Comparison of ENCODE assay signal across 8 cellular contexts in genomic region chr2:240560480-240561324, GRCh38. TPM values are rescaled to one million over a fixed set of nuclear protein-coding genes. Genes with fewer than 3 reads are reported as not detected.
DNase-seq lines count a peak whose midpoint lies in the region; ATAC-seq and TF ChIP-seq lines count a peak whose summit lies in the region.

No MANE protein-coding gene starts in this region.

- 0% methylated on average over 37 to 101 of the region's 101 CpGs for WGBS in endodermal cell (ENCODE audit: insufficient coverage in 1 of 2, insufficient read length in 1 of 2), 2 experiments

- no TSS peak for BruUV-seq in Calu3 (replicated peaks; lab: Mats Ljungman, UMichigan)

- H3K4me1 ChIP-seq in HUES48 (ENCODE audit: control insufficient read depth, insufficient read depth, low read length) = peaks cover 14% of the 10 kb centered on the region; the same call in 1 of the 2 replicates
- H3K4me1 ChIP-seq in NT2/D1 (ENCODE audit: insufficient read depth, insufficient read length) = peaks cover 3% of the 10 kb centered on the region
- no peaks in the 10 kb centered on the region for H3K4me1 ChIP-seq in endodermal cell (ENCODE audit: control insufficient read depth, insufficient read depth, low read length)

- peak overlapping the region; percentile 84 for H3K27ac ChIP-seq in HUES48 (ENCODE audit: low read depth, low read length)
- H3K27ac ChIP-seq in endodermal cell (ENCODE audit: low read depth, low read length) = peak overlapping the region; percentile 81

- peaks cover 26% of the 10 kb centered on the region for H3K27me3 ChIP-seq in HUES48 (ENCODE audit: control insufficient read depth, insufficient read depth, low read length)
- no peaks in the 10 kb centered on the region for H3K27me3 ChIP-seq in NT2/D1 (ENCODE audit: insufficient read depth, insufficient read length)
- H3K27me3 ChIP-seq in endodermal cell (ENCODE audit: control insufficient read depth, insufficient read depth, low read length, poor library complexity, severe bottlenecking) = no peaks in the 10 kb centered on the region

- H3K9me3 ChIP-seq in HUES48 (ENCODE audit: control insufficient read depth, insufficient read depth, low read length) = no peaks in the 10 kb centered on the region
- no peaks in the 10 kb centered on the region for H3K9me3 ChIP-seq in NT2/D1 (ENCODE audit: insufficient read depth, low read length)
- H3K9me3 ChIP-seq in endodermal cell (ENCODE audit: control insufficient read depth, low read length) = no peaks in the 10 kb centered on the region

- DNase-seq in Calu3 (peak; percentile 99), NT2/D1 (ENCODE audit: low read depth, low spot score) (peak; percentile 97), endodermal cell (peak; percentile 100), midbrain (lab: John Stamatoyannopoulos, UW) (peak; percentile 99)
- DNase-seq in activated CD8-positive, alpha-beta memory T cell treated with anti-CD3 and anti-CD28 coated beads, Interleukin-2, amount 50 U/mL, for 24 hours (ENCODE audit: extremely low read depth) = peak; percentile 99
- peak; percentile 97 to 98 for DNase-seq in stimulated activated CD8-positive, alpha-beta memory T cell treated with anti-CD3 and anti-CD28 coated beads, Interleukin-15, amount 100 ng/mL, for 48 hours (ENCODE audit: low read depth in 2 of 2)

- no peaks in the 10 kb centered on the region for H3K9me3 Mint-ChIP-seq in Calu3 (ENCODE audit: low read depth, unreplicated experiment)
- no peaks in the 10 kb centered on the region for H3K9me3 Mint-ChIP-seq in endodermal cell

- peak overlapping the region; percentile 94 for H3K27ac Mint-ChIP-seq in Calu3 (ENCODE audit: unreplicated experiment)
- H3K27ac Mint-ChIP-seq in endodermal cell = peak overlapping the region; percentile 87

- peak overlapping the region; percentile 81 for H3K4me3 ChIP-seq in HUES48 (ENCODE audit: low read depth, low read length)
- H3K4me3 ChIP-seq in NT2/D1 (ENCODE audit: insufficient read length, low read depth) = peak overlapping the region; percentile 85
- H3K4me3 ChIP-seq in endodermal cell (ENCODE audit: low read length) = peak overlapping the region; percentile 86

- intact Hi-C loops in Calu3 (cut with micrococcal nuclease; ENCODE audit: unreplicated experiment) = no loop called here

- ATAC-seq in GM21390 (IDR thresholded peaks at IDR 0.05; ENCODE audit: unreplicated experiment) = peak; percentile 55

- H3K4me3 Mint-ChIP-seq in Calu3 (ENCODE audit: low read depth, unreplicated experiment) = peak overlapping the region; percentile 93
- H3K4me3 Mint-ChIP-seq in endodermal cell = peak overlapping the region; percentile 64

- H3K36me3 ChIP-seq in HUES48 (ENCODE audit: control insufficient read depth, insufficient read depth, low read length) (no peaks in the 10 kb centered on the region), NT2/D1 (ENCODE audit: insufficient read depth, insufficient read length, low read length) (peaks cover 30% of the 10 kb centered on the region), endodermal cell (ENCODE audit: control insufficient read depth, insufficient read depth, low read length) (peaks cover 9% of the 10 kb centered on the region)

- peaks cover 77% of the 10 kb centered on the region for H3K36me3 Mint-ChIP-seq in Calu3 (ENCODE audit: insufficient read depth, unreplicated experiment)
- H3K36me3 Mint-ChIP-seq in endodermal cell (ENCODE audit: low read depth) = peaks cover 17% of the 10 kb centered on the region

- CTCF ChIA-PET in Calu3 (lab: Charles Lee) = interaction anchor here (0.6 to 1.0 kb wide), 2 partner anchors 19 to 28 kb away, joined by 3 read pairs; no protein-coding TSS in a partner anchor

- H3K27me3 Mint-ChIP-seq in Calu3 (ENCODE audit: unreplicated experiment) = no peaks in the 10 kb centered on the region
- H3K27me3 Mint-ChIP-seq in endodermal cell (ENCODE audit: insufficient read depth) = peaks cover 25% of the 10 kb centered on the region

- H3K4me1 Mint-ChIP-seq in Calu3 (ENCODE audit: low read depth, unreplicated experiment) (peaks cover 52% of the 10 kb centered on the region), endodermal cell (peaks cover 9% of the 10 kb centered on the region)

- H3K9ac ChIP-seq in HUES48 (ENCODE audit: low read depth, low read length) (peak overlapping the region; percentile 80), NT2/D1 (ENCODE audit: insufficient read length, low read depth) (peak overlapping the region; percentile 93), endodermal cell (ENCODE audit: extremely low read depth, low read length, poor library complexity, severe bottlenecking) (peak overlapping the region; percentile 60)

- peak; percentile 41 for TF ChIP-seq CTCF in Calu3 (IDR thresholded peaks at IDR 0.05; ENCODE audit: unreplicated experiment)
- TF ChIP-seq CTCF in endodermal cell (conservative IDR thresholded peaks at IDR 0.05) = peak; percentile 57

RNA-seq across cellular contexts. Expression of gene DUSP28, which starts 0.5 kb away (rescaled TPM):
- total RNA-seq in Calu3 (2022) (5.1 and 8.5 TPM in 2 replicates), endodermal cell (1 to 10 TPM; 1.4 to 2.8 TPM)
- 8.9 TPM for polyA plus RNA-seq in endodermal cell (2013, experiment 1 of 2)
- polyA plus RNA-seq in endodermal cell (2013, experiment 2 of 2) = 6.1 TPM

RNA-seq across cellular contexts. Expression of gene ANKMY1, which starts 2.9 kb away (rescaled TPM):
- 34.9 and 38.2 TPM in 2 replicates for total RNA-seq in Calu3 (2022)
- total RNA-seq in endodermal cell = 10 to 100 TPM in 1 of 2 donors, 1 to 10 TPM in 1; 7.4 to 13.3 TPM
- polyA plus RNA-seq in endodermal cell (2013, experiment 1 of 2) = 6.2 TPM
- polyA plus RNA-seq in endodermal cell (2013, experiment 2 of 2) = 4.8 TPM

RNA-seq across cellular contexts. Expression of gene RNPEPL1, which starts 7.6 kb away (rescaled TPM):
- total RNA-seq in Calu3 (2022) = 80.6 and 82.9 TPM in 2 replicates
- 10 to 100 TPM; 38.4 to 52.4 TPM for total RNA-seq in endodermal cell
- polyA plus RNA-seq in endodermal cell (2013, experiment 1 of 2) = 18.2 TPM
- polyA plus RNA-seq in endodermal cell (2013, experiment 2 of 2) = 18.1 TPM

RNA-seq across cellular contexts. Expression of gene CAPN10, which starts 25.8 kb away (rescaled TPM):
- total RNA-seq in Calu3 (2022) (49.3 and 52.6 TPM in 2 replicates), endodermal cell (10 to 100 TPM; 58.9 to 61.9 TPM)
- 43.3 TPM for polyA plus RNA-seq in endodermal cell (2013, experiment 1 of 2)
- 41.5 TPM for polyA plus RNA-seq in endodermal cell (2013, experiment 2 of 2)

Comparison
In these comparisons a context has a peak if more than half of its experiments do, and no peak if none do; other contexts are left out.
1. Peak in every context shown above with its lines: DNase-seq, ATAC-seq, H3K4me3 ChIP-seq and H3K27ac ChIP-seq.